In genomic region chr9:100096378-100096916, GRCh38 we compare ENCODE assay signal across 1 cellular context.
TF ChIP-seq lines count a peak whose summit lies in the region.

No MANE protein-coding gene starts in this region.

TF ChIP-seq in IMR-90, 13 proteins besides CTCF, POLR2A, EP300 and RAD21:
- TF ChIP-seq BHLHE40 (IDR thresholded peaks at IDR 0.05; ENCODE audit: low read depth, low read length) (no peak), MAFK (IDR thresholded peaks at IDR 0.05; ENCODE audit: low read depth, low read length) (peak; percentile 99)
